Comparison of ENCODE assay signal across 20 cellular contexts in genomic region chr17:31444026-31444425, GRCh38. TPM values are rescaled to one million over a fixed set of nuclear protein-coding genes. Genes with fewer than 3 reads are reported as not detected.
A peak's percentile ranks its signal among the peaks of the same experiment; 100 is the strongest.
DNase-seq lines count a peak whose midpoint lies in the region; ATAC-seq, FAIRE-seq and TF ChIP-seq lines count a peak whose summit lies in the region.
"Had no signal": no experiment of that assay in that cellular context is flagged by ENCODE, and none has a peak within 500 bp of the region (broad histone marks: within the 10 kb centered on the region; RNA-seq: fewer than 3 reads in every experiment).

No MANE protein-coding gene starts in this region.

- no peak overlapping the region for H3K14ac ChIP-seq in H1 (ENCODE audit: insufficient read length)

- H4K8ac ChIP-seq in H1 (ENCODE audit: extremely low read depth, insufficient read depth, low read length) = no peak overlapping the region

- no peaks in the 10 kb centered on the region for H3K36me3 ChIP-seq in GM23248 (ENCODE audit: low read depth)
- H3K36me3 ChIP-seq in H1 (ENCODE audit: control insufficient read depth in 2 of 4, insufficient read depth in 4 of 4, low read length in 3 of 4) = no peaks in the 10 kb centered on the region
- H3K36me3 ChIP-seq: BLaER1, MG63 had no signal

- TF ChIP-seq POLR2A in H1 (IDR thresholded peaks at IDR 0.05; ENCODE audit: control extremely low read depth in 1 of 2, low read depth in 2 of 2, low read length in 2 of 2) = no peak

- H2BK15ac ChIP-seq in H1 (ENCODE audit: low read length) = no peak overlapping the region

- no peak overlapping the region for H3K56ac ChIP-seq in H1 (replicated peaks; ENCODE audit: insufficient read length, low read depth, low read length)

- no peak overlapping the region for H2BK20ac ChIP-seq in H1 (ENCODE audit: low read length)

- H3K27me3 ChIP-seq in GM23248 (replicated peaks; ENCODE audit: insufficient read depth) (no peaks in the 10 kb centered on the region), H1 (replicated peaks in 1 of 4; ENCODE audit: control insufficient read depth in 3 of 4, extremely low read depth in 1 of 4, insufficient read depth in 3 of 4, low read length in 3 of 4) (no peaks in the 10 kb centered on the region)
- H3K27me3 ChIP-seq: BLaER1, MG63 had no signal

- H3K4me1 ChIP-seq in GM23248 (ENCODE audit: insufficient read depth) (peaks cover 16% of the 10 kb centered on the region), H1 (replicated peaks in 1 of 4; ENCODE audit: control insufficient read depth in 3 of 4, insufficient read depth in 4 of 4, low read length in 3 of 4) (peaks cover 0 to 2% (median under 1%) of the 10 kb centered on the region in 4 experiments; a peak in 1 of 7 replicates)
- H3K4me1 ChIP-seq: BLaER1 had no signal

- CTCF ChIA-PET in H1 (lab: Charles Lee; ENCODE audit: partially characterized antibody) = interaction anchor here (0.5 to 17.3 kb wide), 5 partner anchors 38 to 84 kb away, joined by 3 to 325 read pairs (median 3); no protein-coding TSS in a partner anchor

- DNase-seq in AG10803 (ENCODE audit: low read depth) = peak; percentile 21
- peak; percentile 75 for DNase-seq in GM23248
- DNase-seq in H1 (ENCODE audit: low read depth in 1 of 2, low spot score in 2 of 2) = no peak
- peak; percentile 44 for DNase-seq in occipital lobe (lab: John Stamatoyannopoulos, UW)
- DNase-seq in T-helper 2 cell = no peak
- DNase-seq: CD8-positive, alpha-beta memory T cell; DMS79 treated with DMSO at 0.1 percent for 48 hours; Karpas-422; MG63; NCI-H1092; NCI-H146; NCI-H2081; NCI-H524 had no signal

- H3K23me2 ChIP-seq in H1 (ENCODE audit: low read depth, low read length) = no peaks in the 10 kb centered on the region

- H3K18ac ChIP-seq in H1 (ENCODE audit: extremely low read depth, low read length) = no peak overlapping the region

- H3K9me3 ChIP-seq in GM23248 (ENCODE audit: low read depth) (no peaks in the 10 kb centered on the region), H1 (ENCODE audit: insufficient read depth in 2 of 2, low read depth in 1 of 2, low read length in 1 of 2) (no peaks in the 10 kb centered on the region)
- H3K9me3 ChIP-seq: BLaER1, MG63 had no signal

- no peak overlapping the region for H2BK12ac ChIP-seq in H1 (ENCODE audit: low read depth, low read length)

- no peaks in the 10 kb centered on the region for H3F3A ChIP-seq in GM23248 (ENCODE audit: insufficient read depth)

- ATAC-seq in GM18867 (IDR thresholded peaks at IDR 0.05; ENCODE audit: unreplicated experiment) = no peak
- ATAC-seq in HG02571 (IDR thresholded peaks at IDR 0.05; ENCODE audit: unreplicated experiment) = no peak

- H4K91ac ChIP-seq in H1 (replicated peaks; ENCODE audit: insufficient read length, low read length) = no peak overlapping the region

- in situ Hi-C loops in GM23248 (cut with MboI) = no loop called here

- TF ChIP-seq CTCF in AG10803 (conservative IDR thresholded peaks at IDR 0.05; ENCODE audit: low read length) (no peak), H1 (IDR thresholded peaks at IDR 0.05; ENCODE audit: control extremely low read depth in 1 of 3, insufficient read depth in 1 of 3, low read depth in 1 of 3, low read length in 3 of 3) (no peak)

- no peaks in the 10 kb centered on the region for H3K79me1 ChIP-seq in H1 (ENCODE audit: low read depth, low read length)

- no peak overlapping the region for H3K23ac ChIP-seq in H1 (ENCODE audit: insufficient read length)

- H2AFZ ChIP-seq in GM23248 (peak overlapping the region; percentile 33; the same call in 1 of the 2 replicates), H1 (ENCODE audit: low read length) (no peak overlapping the region)

- H2AK5ac ChIP-seq in H1 (ENCODE audit: low read depth, low read length) = 0 out of 2 replicates have a peak overlapping the region, but pooled peaks have one; percentile 24

- 56 to 63% methylated on average over 2 of the region's 2 CpGs for WGBS in GM23248 (ENCODE audit: low coverage in 1 of 2, low lambda C conversion rate in 2 of 2, missing lambda C conversion rate in 2 of 2), 2 experiments
- WGBS in H1 (ENCODE audit: extremely low coverage in 1 of 2, insufficient coverage in 1 of 2, insufficient read length in 1 of 2, insufficient replicate concordance in 2 of 2, low coverage in 1 of 2, low lambda C conversion rate in 2 of 2, missing lambda C conversion rate in 1 of 2), 2 experiments = 96% methylated on average over 2 of the region's 2 CpGs; no CpG with 5 or more reads in 1 of the 2 experiments

- peak overlapping the region; percentile 53 for H3K4me2 ChIP-seq in GM23248 (ENCODE audit: unreplicated experiment)
- no peak overlapping the region for H3K4me2 ChIP-seq in H1 (ENCODE audit: insufficient read depth in 1 of 2, low read depth in 2 of 2, low read length in 2 of 2)
- H3K4me2 ChIP-seq: BLaER1 had no signal

- H3K4me3 ChIP-seq in AG10803 (ENCODE audit: low read length) (no peak overlapping the region), GM23248 (no peak overlapping the region), H1 (ENCODE audit: extremely low read depth in 1 of 4, insufficient read depth in 2 of 4, low read depth in 3 of 4, low read length in 4 of 4) (no peak overlapping the region)
- H3K4me3 ChIP-seq: BLaER1, MG63, SK-N-MC had no signal

- no peak overlapping the region for H2BK120ac ChIP-seq in H1 (replicated peaks; ENCODE audit: low read depth, low read length)

- no peak for TF ChIP-seq EP300 in H1 (IDR thresholded peaks at IDR 0.05; ENCODE audit: borderline replicate concordance in 1 of 2, low read depth in 2 of 2, low read length in 2 of 2)

- TF ChIP-seq RAD21 in H1 (IDR thresholded peaks at IDR 0.05 in 1 of 2, conservative IDR thresholded peaks at IDR 0.05 in 1 of 2; ENCODE audit: low read depth in 2 of 2, low read length in 2 of 2) = no peak

- H2BK5ac ChIP-seq in H1 (ENCODE audit: low read depth, low read length) = no peak overlapping the region

- H4K20me1 ChIP-seq in GM23248 (ENCODE audit: insufficient read depth) (no peaks in the 10 kb centered on the region), H1 (replicated peaks in 1 of 2; ENCODE audit: control insufficient read depth in 1 of 2, insufficient read depth in 2 of 2, low read length in 2 of 2) (no peaks in the 10 kb centered on the region)
- H4K20me1 ChIP-seq: BLaER1 had no signal

- H3K79me2 ChIP-seq in GM23248 (ENCODE audit: insufficient read depth) (no peaks in the 10 kb centered on the region), H1 (ENCODE audit: control insufficient read depth in 1 of 2, insufficient read depth in 2 of 2, low read length in 2 of 2) (no peaks in the 10 kb centered on the region)

- H3K27ac ChIP-seq in GM23248 (no peak overlapping the region), H1 (ENCODE audit: low read depth, low read length) (no peak overlapping the region)
- H3K27ac ChIP-seq: BLaER1, SK-N-MC had no signal

- no peaks in the 10 kb centered on the region for H3K9me2 ChIP-seq in GM23248 (ENCODE audit: insufficient read depth)

- FAIRE-seq in H1 (lab: Jason Lieb, UNC) = no peak
- FAIRE-seq: G401.6, GM12891, H54 had no signal

- POLR2A ChIA-PET in H1 (lab: Charles Lee; ENCODE audit: partially characterized antibody) = interaction anchor here (0.6 to 0.7 kb wide), 2 partner anchors 73 to 405 kb away, joined by 3 to 4 read pairs; no protein-coding TSS in a partner anchor

- H3K9ac ChIP-seq in GM23248 = no peak overlapping the region
- H3K9ac ChIP-seq in H1 (replicated peaks in 1 of 4; ENCODE audit: extremely low read depth in 1 of 4, low read depth in 3 of 4, low read length in 3 of 4) = no peak overlapping the region
- H3K9ac ChIP-seq: BLaER1 had no signal

- H4K5ac ChIP-seq in H1 (ENCODE audit: insufficient read length, low read depth, low read length) = no peak overlapping the region

- no peak overlapping the region for H3K4ac ChIP-seq in H1 (replicated peaks; ENCODE audit: insufficient read length, low read depth, low read length)

TF ChIP-seq in H1, 55 proteins besides CTCF, POLR2A, EP300 and RAD21 (continues in another document):
- TF ChIP-seq CBX5 (IDR thresholded peaks at IDR 0.05; ENCODE audit: low read depth, low read length) (no peak), CTBP2 (IDR thresholded peaks at IDR 0.05; ENCODE audit: borderline replicate concordance, insufficient read depth, insufficient read length, low read length) (no peak), MAFK (IDR thresholded peaks at IDR 0.05; ENCODE audit: low read depth, low read length) (no peak), TCF12 (IDR thresholded peaks at IDR 0.05; ENCODE audit: low read depth, low read length) (no peak), RBBP5 (IDR thresholded peaks at IDR 0.05; ENCODE audit: borderline replicate concordance, low read depth, low read length) (no peak), EGR1 (IDR thresholded peaks at IDR 0.05; ENCODE audit: borderline replicate concordance, low read depth, low read length) (no peak), E2F6 (IDR thresholded peaks at IDR 0.05) (no peak), KDM4A (IDR thresholded peaks at IDR 0.05; ENCODE audit: low read depth, low read length, severe bottlenecking) (no peak), JUN (IDR thresholded peaks at IDR 0.05; ENCODE audit: low read depth, low read length) (no peak), MAX (IDR thresholded peaks at IDR 0.05) (no peak)

RNA-seq across cellular contexts. Expression of gene RAB11FIP4, which starts 52.6 kb away (rescaled TPM):
- total RNA-seq in GM23248 (2014; rRNA removed; shearing (Covaris generic)) = 0.22 TPM in 1 of 2 replicates, not detected in the other
- polyA plus RNA-seq in GM23248 (2016; fragmentation: Nextera tagmentation; extraction: Ambion mirVana) (0.38 and 0.40 TPM in 2 replicates), H1 (2011; rRNA removed) (21.7 and 26.0 TPM in 2 replicates)
- total RNA-seq in H1 (2021; fragmentation: NEBNext Ultra II Directional; extraction: Animal tissue kit (Norgen Biotek cat#: 25700)) = 53.2 and 60.5 TPM in 2 replicates
- polyA plus RNA-seq in H1 (2011; cell fraction: cytosol; rRNA removed) = 34.7 TPM
- polyA plus RNA-seq in H1 (2011; cell fraction: nucleus; rRNA removed) = 41.3 TPM
- polyA plus RNA-seq in H1 (2012, experiment 1 of 2) = 25.5 to 36.8 TPM (median 34.5 TPM) in 4 replicates
- 13.8 TPM for polyA plus RNA-seq in H1 (2012, experiment 2 of 2)
- polyA plus RNA-seq in H1 (2013, experiment 1 of 2) = 20.5 TPM
- polyA plus RNA-seq in H1 (2013, experiment 2 of 2) = 20.5 TPM
- 44.4 and 58.7 TPM in 2 replicates for polyA minus RNA-seq in H1 (2011; rRNA and poly(A)+ RNA removed)
- 33.5 TPM for polyA minus RNA-seq in H1 (2011; cell fraction: cytosol; rRNA and poly(A)+ RNA removed)
- polyA minus RNA-seq in H1 (2011; cell fraction: nucleus; rRNA and poly(A)+ RNA removed) = 37.3 TPM
- total RNA-seq in occipital lobe = 54.4 TPM

Comparison
In these comparisons a context has a peak if more than half of its experiments do, and no peak if none do; other contexts are left out.
1. DNase-seq: peak in AG10803 (single experiment), GM23248 (single experiment) and occipital lobe (single experiment); none in H1 (0 of 2) and T-helper 2 cell (0 of 5).
2. RNA of gene RAB11FIP4, which starts 52.6 kb away (total RNA-seq): 54.4 TPM in occipital lobe (single experiment) and 53.2 to 60.5 TPM in H1; 0.22 TPM in GM23248; every median in the first group is over 10 times any median in the second.